In genomic region chr13:20525144-20525600, GRCh38 we compare ENCODE assay signal across 8 cellular contexts. TPM values are rescaled to one million over a fixed set of nuclear protein-coding genes. Genes with fewer than 3 reads are reported as not detected.
A peak's percentile ranks its signal among the peaks of the same experiment; 100 is the strongest.
DNase-seq lines count a peak whose midpoint lies in the region; ATAC-seq, FAIRE-seq and TF ChIP-seq lines count a peak whose summit lies in the region.

No MANE protein-coding gene starts in this region.

- peak overlapping the region; percentile 47 for H2AFZ ChIP-seq in endothelial cell of umbilical vein (ENCODE audit: low read depth, low read length)

- peak overlapping the region; percentile 59 for H3K4me2 ChIP-seq in endothelial cell of umbilical vein (ENCODE audit: insufficient read depth, low read length)

- TF ChIP-seq POLR2A in endothelial cell of umbilical vein (IDR thresholded peaks at IDR 0.05; ENCODE audit: low read depth, low read length) (no peak), GM12891 (IDR thresholded peaks at IDR 0.05; ENCODE audit: low read depth, low read length) (no peak)

- dilution Hi-C loops in endothelial cell of umbilical vein (cut with MboI; ENCODE audit: extremely low pct_ligation_motif_present, low sequenced_read_pairs): no loop called here

- H3K4me1 Mint-ChIP-seq in mesothelial cell of epicardium: peaks cover 14% of the 10 kb centered on the region
- H3K4me1 Mint-ChIP-seq in stimulated activated naive CD8-positive, alpha-beta T cell treated with anti-CD3 and anti-CD28 coated beads, Interleukin-15, amount 100 ng/mL, for 72 hours: peaks cover 43% of the 10 kb centered on the region

- peaks cover 10% of the 10 kb centered on the region for H3K27me3 Mint-ChIP-seq in mesothelial cell of epicardium (ENCODE audit: low read depth)
- peaks cover 13% of the 10 kb centered on the region for H3K27me3 Mint-ChIP-seq in stimulated activated naive CD8-positive, alpha-beta T cell treated with anti-CD3 and anti-CD28 coated beads, Interleukin-15, amount 100 ng/mL, for 72 hours

- peak overlapping the region; percentile 46 for H3K27ac ChIP-seq in WERI-Rb-1
- peak overlapping the region; percentile 67 for H3K27ac ChIP-seq in endothelial cell of umbilical vein (ENCODE audit: insufficient read depth, low read depth, low read length)

- FAIRE-seq in endothelial cell of umbilical vein (lab: Jason Lieb, UNC) (peak; percentile 69), GM12891 (lab: Jason Lieb, UNC) (no peak)

- peak overlapping the region; percentile 80 for H3K4me3 ChIP-seq in WERI-Rb-1 (ENCODE audit: low read depth, low read length)
- H3K4me3 ChIP-seq in endothelial cell of umbilical vein (replicated peaks in 1 of 3; ENCODE audit: insufficient read depth in 1 of 3, low read depth in 1 of 3, low read length in 3 of 3): peak overlapping the region; percentile 12 to 87 (median 60)

- peaks cover 13% of the 10 kb centered on the region for H3K4me1 ChIP-seq in endothelial cell of umbilical vein (ENCODE audit: control insufficient read depth, extremely low read depth, insufficient read depth, low read length)

- no TSS peak for BruUV-seq in endothelial cell of umbilical vein (replicated peaks; lab: Mats Ljungman, UMichigan)

- no peaks in the 10 kb centered on the region for H4K20me1 ChIP-seq in endothelial cell of umbilical vein (replicated peaks; ENCODE audit: control insufficient read depth, extremely low read depth, insufficient read depth, low read length)

- H3K36me3 ChIP-seq in WERI-Rb-1 (peaks cover 3% of the 10 kb centered on the region; the same call in 1 of the 2 replicates), endothelial cell of umbilical vein (ENCODE audit: control insufficient read depth in 2 of 2, extremely low read depth in 1 of 2, insufficient read depth in 2 of 2, low read length in 2 of 2) (no peaks in the 10 kb centered on the region)

- H3K27me3 ChIP-seq in WERI-Rb-1 (ENCODE audit: insufficient read depth, low read depth, severe bottlenecking): no peaks in the 10 kb centered on the region
- H3K27me3 ChIP-seq in endothelial cell of umbilical vein (ENCODE audit: control insufficient read depth in 2 of 2, insufficient read depth in 2 of 2, low read length in 2 of 2): no peaks in the 10 kb centered on the region

- no peaks in the 10 kb centered on the region for H3K9me3 Mint-ChIP-seq in mesothelial cell of epicardium
- H3K9me3 Mint-ChIP-seq in stimulated activated naive CD8-positive, alpha-beta T cell treated with anti-CD3 and anti-CD28 coated beads, Interleukin-15, amount 100 ng/mL, for 72 hours: no peaks in the 10 kb centered on the region

- H3K4me3 Mint-ChIP-seq in mesothelial cell of epicardium: peak overlapping the region; percentile 77
- H3K4me3 Mint-ChIP-seq in stimulated activated naive CD8-positive, alpha-beta T cell treated with anti-CD3 and anti-CD28 coated beads, Interleukin-15, amount 100 ng/mL, for 72 hours: peak overlapping the region; percentile 81 to 92

- CTCF ChIA-PET in endothelial cell of umbilical vein (lab: Charles Lee): interaction anchor here (0.6 to 1.2 kb wide), 4 partner anchors 187 to 400 kb away, joined by 3 to 4 read pairs (median 4); no protein-coding TSS in a partner anchor

- peaks cover 2% of the 10 kb centered on the region for H3K79me2 ChIP-seq in endothelial cell of umbilical vein (ENCODE audit: control insufficient read depth, insufficient read depth, low read length)

- intact Hi-C loops in endothelial cell of umbilical vein (cut with micrococcal nuclease): loop anchor here (10.0 kb wide), 1 partner anchor 180 kb away; the partner anchor contains the start of gene IL17D

- DNase-seq in NOMO-1 (lab: John Stamatoyannopoulos, UW; ENCODE audit: unreplicated experiment in 2 of 2): peak; percentile 32 to 42
- DNase-seq in NOMO-1 treated with dmso at 0.1 percent for 144 hours (lab: John Stamatoyannopoulos, UW; ENCODE audit: unreplicated experiment): no peak
- peak; percentile 39 for DNase-seq in WERI-Rb-1
- DNase-seq in endothelial cell of umbilical vein (ENCODE audit: low read depth, low spot score): peak; percentile 46
- DNase-seq in mesothelial cell of epicardium (ENCODE audit: low spot score in 2 of 2, unreplicated experiment in 2 of 2): peak; percentile 25 to 54
- DNase-seq in stimulated activated naive CD8-positive, alpha-beta T cell treated with anti-CD3 and anti-CD28 coated beads, Interleukin-15, amount 100 ng/mL, for 72 hours: peak in 1 of 2 donors; percentile 37
- DNase-seq in GM12891 (ENCODE audit: insufficient read length, low spot score): no peak

- H3K9ac ChIP-seq in endothelial cell of umbilical vein (replicated peaks; ENCODE audit: extremely low read depth, insufficient read depth, low read length): peak overlapping the region; percentile 75

- H3K9me1 ChIP-seq in endothelial cell of umbilical vein (replicated peaks; ENCODE audit: control insufficient read depth, extremely low read depth, insufficient read depth, low read length): no peaks in the 10 kb centered on the region

- TF ChIP-seq CTCF in WERI-Rb-1 (IDR thresholded peaks at IDR 0.05; ENCODE audit: low read depth, low read length): no peak
- no peak for TF ChIP-seq CTCF in endothelial cell of umbilical vein (IDR thresholded peaks at IDR 0.05; ENCODE audit: extremely low read depth in 1 of 2, insufficient read depth in 1 of 2, low read depth in 1 of 2, low read length in 2 of 2)
- no peak for TF ChIP-seq CTCF in mesothelial cell of epicardium (IDR thresholded peaks at IDR 0.05; ENCODE audit: unreplicated experiment)

- ATAC-seq in HG03095 (IDR thresholded peaks at IDR 0.05; ENCODE audit: unreplicated experiment): peak; percentile 28
- peak; percentile 30 for ATAC-seq in stimulated activated naive CD8-positive, alpha-beta T cell treated with anti-CD3 and anti-CD28 coated beads, Interleukin-15, amount 100 ng/mL, for 72 hours

- POLR2A ChIA-PET in endothelial cell of umbilical vein (lab: Charles Lee): interaction anchor here (0.5 to 0.7 kb wide), 2 partner anchors 183 to 265 kb away, joined by 3 to 7 read pairs; no protein-coding TSS in a partner anchor

- peak overlapping the region; percentile 3 for H3K27ac Mint-ChIP-seq in mesothelial cell of epicardium
- peak overlapping the region; percentile 52 to 76 for H3K27ac Mint-ChIP-seq in stimulated activated naive CD8-positive, alpha-beta T cell treated with anti-CD3 and anti-CD28 coated beads, Interleukin-15, amount 100 ng/mL, for 72 hours

- H3K9me3 ChIP-seq in WERI-Rb-1 (ENCODE audit: severe bottlenecking): no peaks in the 10 kb centered on the region
- H3K9me3 ChIP-seq in endothelial cell of umbilical vein (replicated peaks; ENCODE audit: control insufficient read depth, insufficient read depth, low read length): no peaks in the 10 kb centered on the region

- no peaks in the 10 kb centered on the region for H3K36me3 Mint-ChIP-seq in mesothelial cell of epicardium

TF ChIP-seq in endothelial cell of umbilical vein, 7 proteins besides CTCF, POLR2A, EP300 and RAD21 (continues in another document):
- TF ChIP-seq GATA2 (IDR thresholded peaks at IDR 0.05; ENCODE audit: insufficient read depth, insufficient read length, low read depth, low read length): no peak
- TF ChIP-seq FOS (IDR thresholded peaks at IDR 0.05; ENCODE audit: borderline replicate concordance, insufficient read depth, low read length): no peak
- TF ChIP-seq EZH2 (IDR thresholded peaks at IDR 0.05; ENCODE audit: borderline replicate concordance, low read depth, low read length, severe bottlenecking): no peak
- TF ChIP-seq MYC (IDR thresholded peaks at IDR 0.05; ENCODE audit: low read depth, low read length): no peak
- TF ChIP-seq MAX (IDR thresholded peaks at IDR 0.05; ENCODE audit: insufficient read depth, insufficient read length): no peak
- no peak for TF ChIP-seq POLR2AphosphoS5 (IDR thresholded peaks at IDR 0.05; ENCODE audit: insufficient read depth, low read depth, low read length)

TF ChIP-seq in GM12891, 5 proteins besides CTCF, POLR2A, EP300 and RAD21:
- TF ChIP-seq TAF1 (IDR thresholded peaks at IDR 0.05; ENCODE audit: low read depth, low read length) (no peak), PAX5 (IDR thresholded peaks at IDR 0.05; ENCODE audit: insufficient read depth, low read length, severe bottlenecking) (no peak), POU2F2 (IDR thresholded peaks at IDR 0.05; ENCODE audit: low read depth, low read length) (no peak), SPI1 (IDR thresholded peaks at IDR 0.05; ENCODE audit: low read depth, low read length) (no peak)
TF ChIP-seq in GM12891: peak in this region for 0.

RNA-seq across cellular contexts. Expression of gene CRYL1, which starts 0.5 kb away (rescaled TPM):
- total RNA-seq in endothelial cell of umbilical vein (13.9 and 18.8 TPM in 2 replicates), mesothelial cell of epicardium (26.9 to 29.7 TPM (median 29.4 TPM) in 3 replicates)
- 36.6 and 39.0 TPM in 2 replicates for polyA plus RNA-seq in endothelial cell of umbilical vein
- 37.7 and 41.6 TPM in 2 replicates for polyA plus RNA-seq in endothelial cell of umbilical vein (2011; cell fraction: cytosol; rRNA removed)
- polyA plus RNA-seq in endothelial cell of umbilical vein (2011; cell fraction: nucleus; rRNA removed): 17.0 and 22.6 TPM in 2 replicates
- 25.8 and 27.9 TPM in 2 replicates for polyA plus RNA-seq in endothelial cell of umbilical vein (2012)
- polyA minus RNA-seq in endothelial cell of umbilical vein: 37.0 and 39.4 TPM in 2 replicates
- 1.4 TPM for polyA minus RNA-seq in endothelial cell of umbilical vein (2011; cell fraction: cytosol; rRNA and poly(A)+ RNA removed)
- 8.8 and 9.0 TPM in 2 replicates for polyA minus RNA-seq in endothelial cell of umbilical vein (2011; cell fraction: nucleus; rRNA and poly(A)+ RNA removed)
- polyA plus RNA-seq in GM12891 (2012; ENCODE audit: low read depth, missing spikeins): 29.6 TPM

RNA-seq across cellular contexts. Expression of gene IFT88, which starts 41.8 kb away (rescaled TPM):
- total RNA-seq in endothelial cell of umbilical vein: 9.1 and 13.7 TPM in 2 replicates
- polyA plus RNA-seq in endothelial cell of umbilical vein: 1.6 and 2.4 TPM in 2 replicates
- polyA plus RNA-seq in endothelial cell of umbilical vein (2011; cell fraction: cytosol; rRNA removed): 3.4 and 4.0 TPM in 2 replicates
- polyA plus RNA-seq in endothelial cell of umbilical vein (2011; cell fraction: nucleus; rRNA removed): 15.5 and 18.5 TPM in 2 replicates
- polyA plus RNA-seq in endothelial cell of umbilical vein (2012): 5.8 and 7.7 TPM in 2 replicates
- polyA minus RNA-seq in endothelial cell of umbilical vein: 5.6 and 6.0 TPM in 2 replicates
- polyA minus RNA-seq in endothelial cell of umbilical vein (2011; cell fraction: cytosol; rRNA and poly(A)+ RNA removed): 1.6 TPM
- polyA minus RNA-seq in endothelial cell of umbilical vein (2011; cell fraction: nucleus; rRNA and poly(A)+ RNA removed): 18.9 and 21.0 TPM in 2 replicates
- total RNA-seq in mesothelial cell of epicardium: 28.5 to 30.0 TPM (median 28.8 TPM) in 3 replicates
- polyA plus RNA-seq in GM12891 (2012; ENCODE audit: low read depth, missing spikeins): 4.4 TPM

Comparison
In these comparisons a context has a peak if more than half of its experiments do, and no peak if none do; other contexts are left out.
1. DNase-seq: peak in NOMO-1 (2 of 2), WERI-Rb-1 (single experiment), endothelial cell of umbilical vein (single experiment) and mesothelial cell of epicardium (2 of 2); none in NOMO-1 treated with dmso at 0.1 percent for 144 hours (single experiment) and GM12891 (single experiment).